In genomic region chr1:153532769-153533599, GRCh38 we compare ENCODE assay signal across 8 cellular contexts. TPM values are rescaled to one million over a fixed set of nuclear protein-coding genes. Genes with fewer than 3 reads are reported as not detected.
DNase-seq lines count a peak whose midpoint lies in the region; ATAC-seq and TF ChIP-seq lines count a peak whose summit lies in the region.

No MANE protein-coding gene starts in this region.

- peaks cover 19% of the 10 kb centered on the region for H3K4me1 ChIP-seq in foreskin keratinocyte

- peak; percentile 96 for TF ChIP-seq CTCF in foreskin keratinocyte (conservative IDR thresholded peaks at IDR 0.05)
- TF ChIP-seq CTCF in nephron progenitor cell (IDR thresholded peaks at IDR 0.05) = peak; percentile 77

- DNase-seq in COR-L47 (lab: John Stamatoyannopoulos, UW) (peak; percentile 92), Kasumi-1 (lab: John Stamatoyannopoulos, UW) (peak; percentile 81 to 86), SHP77 treated with DMSO at 0.1 percent for 48 hours (lab: John Stamatoyannopoulos, UW) (peak; percentile 89), foreskin keratinocyte (peak in 1 of 2 donors; percentile 59), nephron progenitor cell (peak; percentile 86)
- peak; percentile 82 for DNase-seq in activated naive CD4-positive, alpha-beta T cell treated with Interleukin-2 at 50 U/mL for 16 hours
- peak; percentile 75 to 78 for DNase-seq in stimulated activated naive CD8-positive, alpha-beta T cell treated with anti-CD3 and anti-CD28 coated beads, Interleukin-15, amount 100 ng/mL, for 72 hours

- H3K27ac Mint-ChIP-seq in nephron progenitor cell = peak overlapping the region; percentile 18
- H3K27ac Mint-ChIP-seq in stimulated activated naive CD8-positive, alpha-beta T cell treated with anti-CD3 and anti-CD28 coated beads, Interleukin-15, amount 100 ng/mL, for 72 hours = peak overlapping the region; percentile 86 to 89

- H3K36me3 Mint-ChIP-seq in nephron progenitor cell (ENCODE audit: low read depth) = no peaks in the 10 kb centered on the region

- H3K4me3 Mint-ChIP-seq in nephron progenitor cell = peak overlapping the region; percentile 50
- peak overlapping the region; percentile 76 to 77 for H3K4me3 Mint-ChIP-seq in stimulated activated naive CD8-positive, alpha-beta T cell treated with anti-CD3 and anti-CD28 coated beads, Interleukin-15, amount 100 ng/mL, for 72 hours

- peak overlapping the region; percentile 84 for H3K27ac ChIP-seq in foreskin keratinocyte

- no peaks in the 10 kb centered on the region for H3K9me3 Mint-ChIP-seq in nephron progenitor cell
- no peaks in the 10 kb centered on the region for H3K9me3 Mint-ChIP-seq in stimulated activated naive CD8-positive, alpha-beta T cell treated with anti-CD3 and anti-CD28 coated beads, Interleukin-15, amount 100 ng/mL, for 72 hours

- peaks cover 2% of the 10 kb centered on the region for H3K27me3 Mint-ChIP-seq in nephron progenitor cell (ENCODE audit: low read depth, poor library complexity)
- H3K27me3 Mint-ChIP-seq in stimulated activated naive CD8-positive, alpha-beta T cell treated with anti-CD3 and anti-CD28 coated beads, Interleukin-15, amount 100 ng/mL, for 72 hours = no peaks in the 10 kb centered on the region

- H3K27me3 ChIP-seq in foreskin keratinocyte = no peaks in the 10 kb centered on the region

- ATAC-seq in foreskin keratinocyte (peak; percentile 23), HG02884 (IDR thresholded peaks at IDR 0.05; ENCODE audit: unreplicated experiment) (no peak)
- ATAC-seq in stimulated activated naive CD8-positive, alpha-beta T cell treated with anti-CD3 and anti-CD28 coated beads, Interleukin-15, amount 100 ng/mL, for 72 hours = peak; percentile 31

- H3K4me1 Mint-ChIP-seq in nephron progenitor cell = peaks cover 52% of the 10 kb centered on the region
- H3K4me1 Mint-ChIP-seq in stimulated activated naive CD8-positive, alpha-beta T cell treated with anti-CD3 and anti-CD28 coated beads, Interleukin-15, amount 100 ng/mL, for 72 hours = peaks cover 68% of the 10 kb centered on the region

RNA-seq across cellular contexts. Expression of gene S100A6, which starts 2.8 kb away (rescaled TPM):
- total RNA-seq in foreskin keratinocyte = 3,644 and 4,242 TPM in 2 replicates
- polyA plus RNA-seq in foreskin keratinocyte = 6,268 and 7,449 TPM in 2 replicates

RNA-seq across cellular contexts. Expression of gene S100A5, which starts 7.8 kb away (rescaled TPM):
- 0.27 TPM in 1 of 2 replicates, not detected in the other for total RNA-seq in foreskin keratinocyte
- 0.50 and 0.73 TPM in 2 replicates for polyA plus RNA-seq in foreskin keratinocyte

RNA-seq across cellular contexts. Expression of gene S100A4, which starts 12.6 kb away (rescaled TPM):
- 12.1 and 23.7 TPM in 2 replicates for total RNA-seq in foreskin keratinocyte
- 22.8 and 43.2 TPM in 2 replicates for polyA plus RNA-seq in foreskin keratinocyte

RNA-seq across cellular contexts. Expression of gene S100A3, which starts 16.1 kb away (rescaled TPM):
- 14.3 and 18.5 TPM in 2 replicates for total RNA-seq in foreskin keratinocyte
- 21.4 and 29.0 TPM in 2 replicates for polyA plus RNA-seq in foreskin keratinocyte

RNA-seq across cellular contexts. Expression of gene S100A2, which starts 32.7 kb away (rescaled TPM):
- 19,361 and 22,376 TPM in 2 replicates for total RNA-seq in foreskin keratinocyte
- 28,573 and 30,723 TPM in 2 replicates for polyA plus RNA-seq in foreskin keratinocyte
